In the genomic region with DNA sequence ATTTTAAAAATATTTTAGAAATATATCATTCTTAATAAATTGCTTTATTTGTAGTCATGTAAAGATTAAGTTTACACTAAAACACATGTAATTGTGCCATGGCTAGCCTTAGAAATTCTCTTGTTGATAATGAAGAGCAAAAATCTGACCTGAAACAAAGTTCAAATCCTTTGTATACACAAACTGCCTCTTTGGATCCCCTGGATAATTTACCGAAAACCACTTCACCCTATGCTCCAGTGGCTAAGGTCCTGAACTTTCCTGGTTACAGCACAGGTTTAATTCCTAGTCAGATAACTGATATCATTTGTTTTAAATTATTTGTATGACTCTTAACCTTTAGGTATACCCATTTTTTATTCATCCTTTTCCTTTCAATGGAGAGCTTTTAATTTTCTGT, we compare ENCODE assay signal across 34 cellular contexts.
"Had no signal": no experiment of that assay in that cellular context is flagged by ENCODE, and none has a peak within 500 bp of the region (broad histone marks: within the 10 kb centered on the region; RNA-seq: fewer than 3 reads in every experiment).

No MANE protein-coding gene starts in this region.

- FAIRE-seq: astrocyte, bronchial epithelial cell had no signal

- DNase-seq: activated effector memory CD4-positive, alpha-beta T cell treated with anti-CD3 and anti-CD28 coated beads, Interleukin-2, amount 50 U/mL, for 16 hours; activated effector memory CD4-positive, alpha-beta T cell treated with Interleukin-2 at 50 U/mL for 16 hours; activated gamma-delta T cell; activated gamma-delta T cell treated with Interleukin-2 at 50 U/mL for 16 hours; activated naive CD4-positive, alpha-beta T cell; activated naive CD4-positive, alpha-beta T cell treated with anti-CD3 and anti-CD28 coated beads for 36 hours; activated naive CD4-positive, alpha-beta T cell treated with anti-CD3 and anti-CD28 coated beads, Interleukin-2, amount 10 ng/mL, durations not matched to agents 7 days and 5 days; activated naive CD4-positive, alpha-beta T cell treated with anti-CD3 and anti-CD28 coated beads, Interleukin-2, amount 50 U/mL, for 16 hours; activated naive CD8-positive, alpha-beta T cell treated with anti-CD3 and anti-CD28 coated beads for 36 hours; activated naive CD8-positive, alpha-beta T cell treated with anti-CD3 and anti-CD28 coated beads, Interleukin-2, amount 10 ng/mL, durations not matched to agents 7 days and 5 days; activated naive CD8-positive, alpha-beta T cell treated with anti-CD3 and anti-CD28 coated beads, Interleukin-2, amount 50 U/mL, for 24 hours; activated T-cell treated with anti-CD3 and anti-CD28 coated beads for 4 hours; activated T-cell treated with anti-CD3 and anti-CD28 coated beads, Interleukin-2, amount 50 U/mL, for 1 hour; activated T-cell treated with anti-CD3 and anti-CD28 coated beads, Interleukin-2, amount 50 U/mL, for 24 hours; activated T-cell treated with anti-CD3 and anti-CD28 coated beads, Interleukin-2, amount 50 U/mL, for 4 hours; activated T-cell treated with anti-CD3 and anti-CD28 coated beads, Interleukin-2, amount 50 U/mL, for 48 hours; activated T-cell treated with anti-CD3 and anti-CD28 coated beads, Interleukin-2, amount 50 U/mL, for 72 hours; adrenal gland; amniotic stem cell; amygdala; anterior cingulate cortex; aorta; body of pancreas; brain microvascular endothelial cell; caudate nucleus; central memory CD4-positive, alpha-beta T cell; cerebellar nuclear complex had no signal

- H3K9me3 ChIP-seq: body of pancreas had no signal

- H3K27me3 ChIP-seq: adrenal gland, ascending aorta, body of pancreas, brain microvascular endothelial cell, breast epithelium, cardiac muscle cell had no signal

- H3K27ac ChIP-seq: adrenal gland, ascending aorta, body of pancreas, brain microvascular endothelial cell, breast epithelium, cardiac muscle cell had no signal

- H3K4me1 ChIP-seq: adrenal gland, ascending aorta, body of pancreas, breast epithelium had no signal

- H3K4me3 ChIP-seq: adrenal gland, ascending aorta, body of pancreas, breast epithelium, cardiac muscle cell had no signal

- ATAC-seq: activated naive CD4-positive, alpha-beta T cell treated with anti-CD3 and anti-CD28 coated beads, Interleukin-2, amount 50 U/mL, for 72 hours; activated naive CD8-positive, alpha-beta T cell treated with anti-CD3 and anti-CD28 coated beads, Interleukin-2, amount 50 U/mL, for 24 hours; activated T-cell treated with anti-CD3 and anti-CD28 coated beads, Interleukin-2, amount 50 U/mL, for 4 hours; activated T-cell treated with anti-CD3 and anti-CD28 coated beads, Interleukin-2, amount 50 U/mL, for 72 hours; activated T-helper 17 cell treated with anti-CD3 and anti-CD28 coated beads, Interleukin-2, amount 50 U/mL, for 72 hours; body of pancreas had no signal

- H3K36me3 ChIP-seq: adrenal gland, ascending aorta, brain microvascular endothelial cell, breast epithelium, cardiac muscle cell had no signal
